ENCODE assay signal across 8 cellular contexts in genomic region chr15:99704444-99704838, GRCh38. TPM values are rescaled to one million over a fixed set of nuclear protein-coding genes. Genes with fewer than 3 reads are reported as not detected.
DNase-seq lines count a peak whose midpoint lies in the region; ATAC-seq, FAIRE-seq and TF ChIP-seq lines count a peak whose summit lies in the region.

No MANE protein-coding gene starts in this region.

- no peak for TF ChIP-seq POLR2A in HCT116 (IDR thresholded peaks at IDR 0.05; ENCODE audit: borderline replicate concordance, extremely low read depth, insufficient read depth, insufficient read length)
- no peak for TF ChIP-seq POLR2A in right lobe of liver (IDR thresholded peaks at IDR 0.05)

- WGBS in right lobe of liver (ENCODE audit: insufficient coverage, low coverage, low lambda C conversion rate, missing lambda C conversion rate) = 16% methylated on average over 3 of the region's 3 CpGs

- intact Hi-C loops in HCT116 (cut with micrococcal nuclease) = loop anchor here (1.0 to 5.0 kb wide), 6 partner anchors 52 to 431 kb away; partner anchors contain the start of gene MEF2A
- intact Hi-C loops in right lobe of liver (cut with DNase I) = loop anchor here in 1 of 2 donors (10.0 kb wide), 1 partner anchor 300 kb away; no protein-coding TSS in a partner anchor
- intact Hi-C loops in tibial artery (cut with DNase I; ENCODE audit: low total_unique reads) = loop anchor here (5.0 kb wide), 1 partner anchor 137 kb away; the partner anchor contains the start of gene MEF2A

- no peak overlapping the region for H3K4me2 ChIP-seq in HCT116 (ENCODE audit: low read length)

- TF ChIP-seq RAD21 in HCT116 (IDR thresholded peaks at IDR 0.05; ENCODE audit: low read depth) = peak; percentile 89

- H3K4me1 ChIP-seq in HCT116 (ENCODE audit: control insufficient read depth in 1 of 2, insufficient read depth in 2 of 2, low read length in 2 of 2) (peaks cover 17 to 31% of the 10 kb centered on the region in 2 experiments), right lobe of liver (peaks cover 0 to 30% (median 4%) of the 10 kb centered on the region in 4 donors), tibial artery (peaks cover 0 to 49% (median 24%) of the 10 kb centered on the region in 4 donors)

- TF ChIP-seq CTCF in HCT116 (IDR thresholded peaks at IDR 0.05 in 2 of 3, conservative IDR thresholded peaks at IDR 0.05 in 1 of 3; ENCODE audit: borderline replicate concordance in 1 of 3, insufficient read depth in 1 of 3, low read depth in 2 of 3, low read length in 2 of 3) (peak; percentile 60 to 83 (median 79); a peak in 5 of 6 replicates), right lobe of liver (IDR thresholded peaks at IDR 0.05) (peak; percentile 77 to 85 (median 82)), tibial artery (IDR thresholded peaks at IDR 0.05) (peak; percentile 74 to 78)

- H3K9me3 ChIP-seq in HCT116 (ENCODE audit: control insufficient read depth in 1 of 2, insufficient read depth in 1 of 2, low read depth in 1 of 2, low read length in 2 of 2) (no peaks in the 10 kb centered on the region), right lobe of liver (no peaks in the 10 kb centered on the region), tibial artery (no peaks in the 10 kb centered on the region)

- H3K27me3 ChIP-seq in HCT116 (ENCODE audit: insufficient read depth, low read length) (no peaks in the 10 kb centered on the region), right lobe of liver (no peaks in the 10 kb centered on the region), tibial artery (no peaks in the 10 kb centered on the region)

- BruUV-seq in HCT116 (replicated peaks; lab: Mats Ljungman, UMichigan) = no TSS peak

- POLR2A ChIA-PET in HCT116 (lab: Charles Lee) = interaction anchor here (0.9 to 1.6 kb wide), 7 partner anchors 29 to 453 kb away, joined by 3 to 6 read pairs (median 4); partner anchors contain the start of genes LRRC28 and LYSMD4

- H3K27ac ChIP-seq in HCT116 (ENCODE audit: low read depth, low read length) (no peak overlapping the region), right lobe of liver (peak overlapping the region; percentile 85 to 92 (median 90)), tibial artery (peak overlapping the region; percentile 73 to 77)

- H3K79me2 ChIP-seq in HCT116 (ENCODE audit: insufficient read depth, low read length) = no peaks in the 10 kb centered on the region; the same call in 1 of the 2 replicates

- RAD21 ChIA-PET in HCT116 (lab: Charles Lee; ENCODE audit: low non-redundant PET in 1 of 2, low total read pairs in 2 of 2, uncharacterized antibody in 2 of 2, unreplicated experiment in 2 of 2) = interaction anchor here (0.6 to 1.7 kb wide), 11 partner anchors 29 to 453 kb away, joined by 3 to 12 read pairs (median 4); partner anchors contain the start of genes LRRC28 (in 1 of the 2) and LYSMD4 (in 1 of the 2)

- H2AFZ ChIP-seq in HCT116 (ENCODE audit: low read depth, low read length, poor library complexity, severe bottlenecking) = no peak overlapping the region

- no peaks in the 10 kb centered on the region for H3K9me2 ChIP-seq in HCT116 (ENCODE audit: insufficient read depth)

- ATAC-seq in HCT116 = peak; percentile 65
- peak; percentile 69 to 81 (median 76) for ATAC-seq in right lobe of liver

- peak; percentile 98 for FAIRE-seq in A204.1 (lab: Jason Lieb, UNC)
- peak; percentile 72 for FAIRE-seq in colon (lab: Jason Lieb, UNC)

- CTCF ChIA-PET in HCT116 (lab: Charles Lee) = interaction anchor here (0.5 to 2.8 kb wide), 52 partner anchors 10 to 604 kb away, joined by 3 to 88 read pairs (median 5); partner anchors contain the start of genes LRRC28, LYSMD4, MEF2A and SYNM

- H3K9ac ChIP-seq in HCT116 (ENCODE audit: low read length) = no peak overlapping the region

- no peaks in the 10 kb centered on the region; the same call in 1 of the 2 replicates for H4K20me1 ChIP-seq in HCT116 (ENCODE audit: insufficient read depth)

- H3K36me3 ChIP-seq in HCT116 (ENCODE audit: control insufficient read depth in 1 of 2, insufficient read depth in 2 of 2, low read length in 2 of 2) = no peaks in the 10 kb centered on the region
- no peaks in the 10 kb centered on the region for H3K36me3 ChIP-seq in right lobe of liver
- H3K36me3 ChIP-seq in tibial artery = no peaks in the 10 kb centered on the region

- DNase-seq in GM03348 (ENCODE audit: low spot score) (peak; percentile 64), HCT116 (ENCODE audit: low read depth, low spot score) (peak; percentile 78), M059J (ENCODE audit: low read depth) (peak; percentile 82), RPMI7951 (ENCODE audit: low read depth) (peak; percentile 81), right lobe of liver (no peak), tibial artery (no peak)

- no peak overlapping the region for H3K4me3 ChIP-seq in HCT116 (replicated peaks in 1 of 2; ENCODE audit: low read depth in 1 of 2, low read length in 2 of 2)
- H3K4me3 ChIP-seq in right lobe of liver = no peak overlapping the region
- no peak overlapping the region for H3K4me3 ChIP-seq in tibial artery

TF ChIP-seq in HCT116, 20 proteins besides CTCF, POLR2A, EP300 and RAD21:
- peak; percentile 50 for TF ChIP-seq TCF7L2 (IDR thresholded peaks at IDR 0.05; ENCODE audit: borderline replicate concordance, extremely low read depth, insufficient read depth, insufficient read length)
- no peak for TF ChIP-seq ZNF274 (IDR thresholded peaks at IDR 0.05; ENCODE audit: low read depth, low read length)
- TF ChIP-seq MAX (IDR thresholded peaks at IDR 0.05) = no peak
- TF ChIP-seq CBX3 (IDR thresholded peaks at IDR 0.05; ENCODE audit: low read depth) = peak; percentile 66; the same call in 1 of the 2 replicates
- TF ChIP-seq JUND (IDR thresholded peaks at IDR 0.05) = no peak
- no peak for TF ChIP-seq ZFX (IDR thresholded peaks at IDR 0.05)
- TF ChIP-seq POLR2AphosphoS5 (IDR thresholded peaks at IDR 0.05; ENCODE audit: low read depth, low read length) = peak; percentile 21; the same call in 1 of the 2 replicates
- no peak for TF ChIP-seq REST (IDR thresholded peaks at IDR 0.05; ENCODE audit: low read depth)
- TF ChIP-seq CEBPB (IDR thresholded peaks at IDR 0.05; ENCODE audit: low read depth) = no peak; the same call in 1 of the 2 replicates
- TF ChIP-seq YY1 (IDR thresholded peaks at IDR 0.05; ENCODE audit: extremely low read depth, insufficient replicate concordance, low read depth, low read length) = peak; percentile 16
- no peak for TF ChIP-seq EZH2phosphoT487 (IDR thresholded peaks at IDR 0.05; ENCODE audit: borderline replicate concordance)
- TF ChIP-seq EGR1 (IDR thresholded peaks at IDR 0.05; ENCODE audit: low read depth) = no peak
- TF ChIP-seq ZBTB33 (IDR thresholded peaks at IDR 0.05; ENCODE audit: extremely low read depth, insufficient replicate concordance, low read length) = no peak
- TF ChIP-seq SRF (IDR thresholded peaks at IDR 0.05; ENCODE audit: low read depth) = no peak
- no peak for TF ChIP-seq EZH2 (IDR thresholded peaks at IDR 0.05)
- TF ChIP-seq ELF1 (IDR thresholded peaks at IDR 0.05; ENCODE audit: borderline replicate concordance, low read depth) = no peak
- TF ChIP-seq SP1 (IDR thresholded peaks at IDR 0.05; ENCODE audit: low read depth) = peak; percentile 8; the same call in 1 of the 2 replicates
- TF ChIP-seq FOSL1 (IDR thresholded peaks at IDR 0.05; ENCODE audit: low read depth) = no peak

RNA-seq across cellular contexts. Expression of gene LYSMD4, which starts 28.8 kb away (rescaled TPM):
- 8.6 TPM for total RNA-seq in HCT116 (2021; ENCODE audit: unreplicated experiment)
- 3.1 and 5.0 TPM in 2 replicates for polyA plus RNA-seq in HCT116 (2012)
- total RNA-seq in M059J (2014; rRNA removed; shearing (Covaris generic)) = 1.3 and 3.5 TPM in 2 replicates
- total RNA-seq in RPMI7951 (2014; rRNA removed; shearing (Covaris generic)) = 5.4 and 9.4 TPM in 2 replicates
- 1 to 10 TPM; 2.8 to 7.0 (median 5.1) TPM for total RNA-seq in right lobe of liver

Comparison
In these comparisons a context has a peak if more than half of its experiments do, and no peak if none do; other contexts are left out.
1. DNase-seq: peak in GM03348 (single experiment), HCT116 (single experiment), M059J (single experiment) and RPMI7951 (single experiment); none in right lobe of liver (0 of 3) and tibial artery (0 of 2).
2. Peak in every context shown above with its lines, with median percentiles within 50 percentile points of each other: CTCF ChIP-seq.